8 cellular contexts compared by ENCODE assay signal in genomic region chr19:11887247-11887617, GRCh38. TPM values are rescaled to one million over a fixed set of nuclear protein-coding genes. Genes with fewer than 3 reads are reported as not detected.
A peak's percentile ranks its signal among the peaks of the same experiment; 100 is the strongest.
DNase-seq lines count a peak whose midpoint lies in the region; ATAC-seq and TF ChIP-seq lines count a peak whose summit lies in the region.

No MANE protein-coding gene starts in this region.

- no peak overlapping the region for H4K91ac ChIP-seq in neuronal stem cell (ENCODE audit: low read depth, low read length, poor library complexity)

- no peaks in the 10 kb centered on the region for H4K20me1 ChIP-seq in OCI-LY7 (ENCODE audit: insufficient read depth, low read length)

- 17% methylated on average over 7 of the region's 7 CpGs for WGBS in esophagus muscularis mucosa
- no CpG with 5 or more reads among the region's 7 CpGs for WGBS in neuronal stem cell (ENCODE audit: extremely low coverage in 2 of 2, insufficient read length in 2 of 2, insufficient replicate concordance in 1 of 2), 2 donors

- no peak overlapping the region for H2BK5ac ChIP-seq in neuronal stem cell (ENCODE audit: low read length)

- H3K79me2 ChIP-seq in OCI-LY7 (ENCODE audit: insufficient read depth, low read depth, low read length): no peaks in the 10 kb centered on the region

- H3K36me3 Mint-ChIP-seq in CD4-positive, alpha-beta memory T cell: peaks cover 0 to 1% of the 10 kb centered on the region in 2 donors

- no peaks in the 10 kb centered on the region for H3K27me3 Mint-ChIP-seq in CD4-positive, alpha-beta memory T cell

- no peak overlapping the region for H2AK5ac ChIP-seq in neuronal stem cell (ENCODE audit: low read depth, low read length)

- peaks cover 13 to 34% (median 19%) of the 10 kb centered on the region in 4 donors for H3K4me1 Mint-ChIP-seq in CD4-positive, alpha-beta memory T cell

- no peak for ATAC-seq in HG02798 (IDR thresholded peaks at IDR 0.05; ENCODE audit: poor library complexity, unreplicated experiment)

- no peaks in the 10 kb centered on the region for H3K9me3 ChIP-seq in CD4-positive, alpha-beta memory T cell (ENCODE audit: control insufficient read depth in 1 of 2, low read length in 2 of 2)
- no peaks in the 10 kb centered on the region for H3K9me3 ChIP-seq in OCI-LY7 (ENCODE audit: low read length)
- no peaks in the 10 kb centered on the region for H3K9me3 ChIP-seq in esophagus muscularis mucosa
- H3K9me3 ChIP-seq in neuronal stem cell (replicated peaks in 1 of 2; ENCODE audit: control insufficient read depth in 2 of 2, insufficient read depth in 1 of 2, low read depth in 1 of 2, low read length in 2 of 2): peaks cover 9 to 24% of the 10 kb centered on the region in 2 donors

- H3K4me3 Mint-ChIP-seq in CD4-positive, alpha-beta memory T cell: peak overlapping the region; percentile 91 to 94 (median 92)

- H3K4me3 ChIP-seq in CD4-positive, alpha-beta memory T cell (ENCODE audit: low read length in 2 of 2): peak overlapping the region; percentile 57 to 62
- H3K4me3 ChIP-seq in OCI-LY7 (ENCODE audit: low read depth, low read length, poor library complexity, severe bottlenecking): peak overlapping the region; percentile 83
- peak overlapping the region; percentile 73 to 88 (median 78) for H3K4me3 ChIP-seq in esophagus muscularis mucosa
- H3K4me3 ChIP-seq in neuronal stem cell (ENCODE audit: low read length in 2 of 2): peak overlapping the region in 1 of 2 donors; percentile 83

- no peaks in the 10 kb centered on the region for H3K79me1 ChIP-seq in neuronal stem cell (ENCODE audit: low read depth, low read length)

- H2AFZ ChIP-seq in OCI-LY7 (ENCODE audit: low read length): peak overlapping the region; percentile 97
- H2AFZ ChIP-seq in neuronal stem cell (ENCODE audit: low read length): peak overlapping the region; percentile 93

- no TSS peak for BruUV-seq in OCI-LY7 (replicated peaks; lab: Mats Ljungman, UMichigan)

- no peak overlapping the region for H2BK12ac ChIP-seq in neuronal stem cell (ENCODE audit: low read length)

- H3K18ac ChIP-seq in neuronal stem cell (ENCODE audit: low read length): peak overlapping the region; percentile 61

- no peaks in the 10 kb centered on the region for H3K36me3 ChIP-seq in CD4-positive, alpha-beta memory T cell (ENCODE audit: insufficient read depth, low read length)
- no peaks in the 10 kb centered on the region for H3K36me3 ChIP-seq in OCI-LY7 (ENCODE audit: insufficient read depth, low read length)
- H3K36me3 ChIP-seq in esophagus muscularis mucosa: no peaks in the 10 kb centered on the region
- H3K36me3 ChIP-seq in neuronal stem cell (replicated peaks in 1 of 2; ENCODE audit: control insufficient read depth in 2 of 2, insufficient read depth in 2 of 2, low read length in 2 of 2): peaks cover 3 to 17% of the 10 kb centered on the region in 2 donors

- no peak for DNase-seq in CD4-positive, alpha-beta memory T cell
- DNase-seq in OCI-LY7 (ENCODE audit: low spot score) (peak; percentile 10), esophagus muscularis mucosa (ENCODE audit: extremely low spot score) (no peak), neuronal stem cell (ENCODE audit: low spot score) (no peak), kidney glomerular epithelial cell (lab: John Stamatoyannopoulos, UW) (no peak), COLO829 (ENCODE audit: low spot score) (no peak)
- DNase-seq in activated CD4-positive, CD25-positive, alpha-beta regulatory T cell (lab: John Stamatoyannopoulos, UW): no peak

- no peaks in the 10 kb centered on the region for H3K27me3 ChIP-seq in CD4-positive, alpha-beta memory T cell (ENCODE audit: insufficient read depth, low read length)
- H3K27me3 ChIP-seq in esophagus muscularis mucosa: no peaks in the 10 kb centered on the region
- H3K27me3 ChIP-seq in neuronal stem cell (ENCODE audit: control insufficient read depth in 3 of 3, insufficient read depth in 3 of 3, low read depth in 1 of 3, low read length in 3 of 3): no peaks in the 10 kb centered on the region

- peaks cover 0 to 9% (median 3%) of the 10 kb centered on the region in 8 donors for H3K9me3 Mint-ChIP-seq in CD4-positive, alpha-beta memory T cell

- H3K23ac ChIP-seq in neuronal stem cell (ENCODE audit: low read depth, low read length, poor library complexity): peak overlapping the region; percentile 6

- no peak overlapping the region for H3K14ac ChIP-seq in neuronal stem cell (ENCODE audit: low read length)

- TF ChIP-seq EP300 in esophagus muscularis mucosa (IDR thresholded peaks at IDR 0.05): no peak

- peak overlapping the region; percentile 40 for H2BK15ac ChIP-seq in neuronal stem cell (ENCODE audit: low read length)

- TF ChIP-seq CTCF in OCI-LY7 (conservative IDR thresholded peaks at IDR 0.05; ENCODE audit: low read length) (no peak), esophagus muscularis mucosa (IDR thresholded peaks at IDR 0.05) (no peak)

- peak overlapping the region; percentile 45 for H3K9ac ChIP-seq in neuronal stem cell (ENCODE audit: low read depth, low read length, poor library complexity)

- CTCF ChIA-PET in CD4-positive, alpha-beta memory T cell (lab: Charles Lee; ENCODE audit: partially characterized antibody): interaction anchor here (1.5 to 2.5 kb wide), 2 partner anchors 37 to 102 kb away, joined by 6 to 8 read pairs; partner anchors contain the start of gene ZNF700
- CTCF ChIA-PET in OCI-LY7 (lab: Charles Lee; ENCODE audit: unreplicated experiment): interaction anchor here (0.6 kb wide), 1 partner anchor 35 kb away, joined by 3 read pairs; no protein-coding TSS in a partner anchor

- no peaks in the 10 kb centered on the region for H3K9me2 ChIP-seq in OCI-LY7 (ENCODE audit: insufficient read depth, low read length)

- peak overlapping the region; percentile 81 for H3K4me2 ChIP-seq in OCI-LY7 (ENCODE audit: low read length)
- peak overlapping the region; percentile 34 for H3K4me2 ChIP-seq in neuronal stem cell (ENCODE audit: insufficient read depth, low read length, poor library complexity, severe bottlenecking)

- no peak overlapping the region for H2BK120ac ChIP-seq in neuronal stem cell (ENCODE audit: low read depth, low read length)

- H4K8ac ChIP-seq in neuronal stem cell (ENCODE audit: low read depth, low read length): no peak overlapping the region

- H3K27ac ChIP-seq in CD4-positive, alpha-beta memory T cell (ENCODE audit: low read depth, low read length): peak overlapping the region; percentile 50
- H3K27ac ChIP-seq in OCI-LY7 (ENCODE audit: low read depth, low read length, poor library complexity, severe bottlenecking) (no peak overlapping the region), esophagus muscularis mucosa (replicated peaks in 1 of 4) (peak overlapping the region; percentile 77 to 90 (median 86)), neuronal stem cell (replicated peaks; ENCODE audit: low read length) (peak overlapping the region; percentile 47)

- TF ChIP-seq POLR2A in esophagus muscularis mucosa (IDR thresholded peaks at IDR 0.05; ENCODE audit: low read depth): no peak

- H3K4me1 ChIP-seq in CD4-positive, alpha-beta memory T cell (ENCODE audit: insufficient read depth, low read length): peaks cover 14% of the 10 kb centered on the region
- H3K4me1 ChIP-seq in OCI-LY7 (ENCODE audit: insufficient read depth, low read length, poor library complexity, severe bottlenecking) (peaks cover 14% of the 10 kb centered on the region), esophagus muscularis mucosa (peaks cover 11 to 19% (median 18%) of the 10 kb centered on the region in 4 donors), neuronal stem cell (ENCODE audit: control insufficient read depth in 2 of 2, insufficient read depth in 1 of 2, low read depth in 1 of 2, low read length in 2 of 2) (peaks cover 3 to 17% of the 10 kb centered on the region in 2 donors)

- POLR2A ChIA-PET in CD4-positive, alpha-beta memory T cell (lab: Charles Lee; ENCODE audit: partially characterized antibody): interaction anchor here (0.7 to 1.2 kb wide), 3 partner anchors 37 to 100 kb away, joined by 3 to 6 read pairs (median 6); partner anchors contain the start of gene ZNF700
- POLR2A ChIA-PET in OCI-LY7 (lab: Charles Lee): interaction anchor here (0.6 to 1.4 kb wide), 2 partner anchors 101 to 244 kb away, joined by 3 read pairs; no protein-coding TSS in a partner anchor

- intact Hi-C loops in CD4-positive, alpha-beta memory T cell (cut with micrococcal nuclease): loop anchor here (2.0 kb wide), 1 partner anchor 38 kb away; the partner anchor contains the start of gene ZNF700
- intact Hi-C loops in OCI-LY7 (cut with micrococcal nuclease; ENCODE audit: unreplicated experiment) (no loop called here), esophagus muscularis mucosa (cut with DNase I) (no loop called here)

- H3K4ac ChIP-seq in neuronal stem cell (ENCODE audit: low read length): no peak overlapping the region

- peak overlapping the region in 6 of 7 donors; percentile 56 to 92 (median 88) for H3K27ac Mint-ChIP-seq in CD4-positive, alpha-beta memory T cell

RNA-seq across cellular contexts. Expression of gene ZNF69, which starts 0.3 kb away (rescaled TPM):
- total RNA-seq in CD4-positive, alpha-beta memory T cell: 1 to 10 TPM; 7.5 to 8.5 TPM
- polyA plus RNA-seq in CD4-positive, alpha-beta memory T cell: 1 to 10 TPM in 1 of 2 donors, under 1 TPM in 1; 0.57 to 3.1 TPM
- total RNA-seq in OCI-LY7 (2014; rRNA removed; shearing (Covaris generic)): 7.1 and 9.7 TPM in 2 replicates
- total RNA-seq in OCI-LY7 (2022) (13.9 and 15.8 TPM in 2 replicates), esophagus muscularis mucosa (1 to 10 TPM; 3.8 to 8.2 (median 6.9) TPM)
- 13.4 TPM for polyA plus RNA-seq in neuronal stem cell (2013, experiment 1 of 2)
- 14.6 TPM for polyA plus RNA-seq in neuronal stem cell (2013, experiment 2 of 2)

RNA-seq across cellular contexts. Expression of gene ZNF700, which starts 37.7 kb away (rescaled TPM):
- 10 to 100 TPM; 24.9 to 25.6 TPM for total RNA-seq in CD4-positive, alpha-beta memory T cell
- 1 to 10 TPM; 3.2 to 5.6 TPM for polyA plus RNA-seq in CD4-positive, alpha-beta memory T cell
- total RNA-seq in OCI-LY7 (2014; rRNA removed; shearing (Covaris generic)): 18.2 and 20.4 TPM in 2 replicates
- total RNA-seq in OCI-LY7 (2022) (28.2 and 28.4 TPM in 2 replicates), esophagus muscularis mucosa (10 to 100 TPM in 2 of 4 donors, 1 to 10 TPM in 2; 7.6 to 12.0 (median 9.5) TPM)
- 5.8 TPM for polyA plus RNA-seq in neuronal stem cell (2013, experiment 1 of 2)
- polyA plus RNA-seq in neuronal stem cell (2013, experiment 2 of 2): 5.6 TPM

RNA-seq across cellular contexts. Expression of gene ZNF439, which starts 38.7 kb away (rescaled TPM):
- 10 to 100 TPM; 16.9 to 17.7 TPM for total RNA-seq in CD4-positive, alpha-beta memory T cell
- 1 to 10 TPM in 1 of 2 donors, under 1 TPM in 1; 0.72 to 5.6 TPM for polyA plus RNA-seq in CD4-positive, alpha-beta memory T cell
- 38.1 and 40.2 TPM in 2 replicates for total RNA-seq in OCI-LY7 (2014; rRNA removed; shearing (Covaris generic))
- total RNA-seq in OCI-LY7 (2022) (33.8 and 45.5 TPM in 2 replicates), esophagus muscularis mucosa (1 to 10 TPM; 6.5 to 9.1 (median 7.1) TPM)
- 0.74 TPM for polyA plus RNA-seq in neuronal stem cell (2013, experiment 1 of 2)
- 0.80 TPM for polyA plus RNA-seq in neuronal stem cell (2013, experiment 2 of 2)
